1 cellular context compared by ENCODE assay signal in genomic region chr1:200802865-200803512, GRCh38.
A peak's percentile ranks its signal among the peaks of the same experiment; 100 is the strongest.
TF ChIP-seq lines count a peak whose summit lies in the region.

No MANE protein-coding gene starts in this region.

TF ChIP-seq in K562, 482 proteins besides CTCF, POLR2A, EP300 and RAD21 (continued from another document and continues in another):
- TF ChIP-seq, protein P1, sequence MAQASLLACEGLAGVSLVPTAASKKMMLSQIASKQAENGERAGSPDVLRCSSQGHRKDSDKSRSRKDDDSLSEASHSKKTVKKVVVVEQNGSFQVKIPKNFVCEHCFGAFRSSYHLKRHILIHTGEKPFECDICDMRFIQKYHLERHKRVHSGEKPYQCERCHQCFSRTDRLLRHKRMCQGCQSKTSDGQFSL (CRISPR knock-in tag; IDR thresholded peaks at IDR 0.05) = no peak
- TF ChIP-seq, protein P1 (tag; IDR thresholded peaks at IDR 0.05) = no peak
- TF ChIP-seq PTRF (tag; IDR thresholded peaks at IDR 0.05) (no peak), CC2D1A (IDR thresholded peaks at IDR 0.05) (peak; percentile 90), NONO (IDR thresholded peaks at IDR 0.05; ENCODE audit: low read depth in 2 of 2, low read length in 1 of 2) (no peak), SRSF1 (IDR thresholded peaks at IDR 0.05; ENCODE audit: low read depth, low read length) (no peak), DEAF1 (CRISPR knock-in tag; IDR thresholded peaks at IDR 0.05) (peak; percentile 97), PML (IDR thresholded peaks at IDR 0.05; ENCODE audit: low read length) (0 out of 2 replicates have a peak, but pooled peaks have one; percentile 19), ZNF76 (CRISPR knock-in tag; IDR thresholded peaks at IDR 0.05; ENCODE audit: borderline replicate concordance) (no peak), BHLHE40 (IDR thresholded peaks at IDR 0.05; ENCODE audit: low read length) (no peak), ZNF175 (CRISPR knock-in tag; IDR thresholded peaks at IDR 0.05; ENCODE audit: low read depth) (no peak), SMAD2 (IDR thresholded peaks at IDR 0.05; ENCODE audit: low read depth, low read length) (0 out of 2 replicates have a peak, but pooled peaks have one; percentile 69), CHD2 (IDR thresholded peaks at IDR 0.05; ENCODE audit: low read depth, low read length) (no peak), ZMIZ1 (IDR thresholded peaks at IDR 0.05; ENCODE audit: low read depth in 2 of 2, low read length in 2 of 2) (no peak), ZNF639 (CRISPR knock-in tag; conservative IDR thresholded peaks at IDR 0.05 in 1 of 2, IDR thresholded peaks at IDR 0.05 in 1 of 2) (no peak), TAF1 (IDR thresholded peaks at IDR 0.05; ENCODE audit: control insufficient read depth, extremely low read depth, insufficient read depth, low read length, severe bottlenecking) (no peak), KLF13 (tag; IDR thresholded peaks at IDR 0.05; ENCODE audit: borderline replicate concordance, low read depth) (no peak), ETV6 (IDR thresholded peaks at IDR 0.05; ENCODE audit: borderline replicate concordance in 1 of 2, low read depth in 2 of 2, low read length in 1 of 2) (no peak), ETV6 (CRISPR knock-in tag; IDR thresholded peaks at IDR 0.05; ENCODE audit: borderline replicate concordance) (0 out of 2 replicates have a peak, but pooled peaks have one; percentile 71), BRD9 (IDR thresholded peaks at IDR 0.05; ENCODE audit: low read depth, partially characterized antibody) (peak; percentile 53), MAFK (IDR thresholded peaks at IDR 0.05; ENCODE audit: low read length) (no peak), ATF1 (CRISPR knock-in tag; IDR thresholded peaks at IDR 0.05) (no peak), ATF1 (tag; IDR thresholded peaks at IDR 0.05) (peak; percentile 19; the same call in 1 of the 2 replicates), RHOXF2B (CRISPR knock-in tag; conservative IDR thresholded peaks at IDR 0.05) (no peak), ZNF324 (CRISPR knock-in tag; IDR thresholded peaks at IDR 0.05) (no peak), TGIF2 (CRISPR knock-in tag; IDR thresholded peaks at IDR 0.05) (no peak), RB1 (IDR thresholded peaks at IDR 0.05; ENCODE audit: low read depth) (peak; percentile 42; the same call in 1 of the 2 replicates), CTCFL (IDR thresholded peaks at IDR 0.05; ENCODE audit: borderline replicate concordance, insufficient read depth, low read depth, low read length, poor library complexity, severe bottlenecking) (peak; percentile 49), SREBF2 (CRISPR knock-in tag; IDR thresholded peaks at IDR 0.05) (no peak), CEBPZ (IDR thresholded peaks at IDR 0.05; ENCODE audit: borderline replicate concordance, low read depth, low read length) (no peak), ZNF778 (CRISPR knock-in tag; IDR thresholded peaks at IDR 0.05) (no peak), KAT8 (IDR thresholded peaks at IDR 0.05; ENCODE audit: low read depth) (no peak), JUND (IDR thresholded peaks at IDR 0.05; ENCODE audit: borderline replicate concordance, low read depth, low read length) (peak; percentile 50; the same call in 1 of the 2 replicates), JUND (tag; IDR thresholded peaks at IDR 0.05; ENCODE audit: borderline replicate concordance, low read depth, low read length) (no peak; the same call in 2 of the 3 replicates), CREB1 (IDR thresholded peaks at IDR 0.05) (no peak), CREB1 (CRISPR knock-in tag; IDR thresholded peaks at IDR 0.05) (no peak), TEAD4 (IDR thresholded peaks at IDR 0.05; ENCODE audit: low read length) (peak; percentile 80), TEAD4 (CRISPR knock-in tag; IDR thresholded peaks at IDR 0.05; ENCODE audit: borderline replicate concordance) (peak; percentile 36; the same call in 1 of the 2 replicates), ZFP30 (CRISPR knock-in tag; IDR thresholded peaks at IDR 0.05; ENCODE audit: borderline replicate concordance) (no peak), XRCC5 (IDR thresholded peaks at IDR 0.05; ENCODE audit: low read depth, low read length) (peak; percentile 72; the same call in 1 of the 2 replicates), RCOR1 (IDR thresholded peaks at IDR 0.05; ENCODE audit: borderline replicate concordance in 1 of 2, low read depth in 2 of 2, low read length in 2 of 2) (peak in 1 of 2 experiments; percentile 65; a peak in 1 of 4 replicates), CREM (IDR thresholded peaks at IDR 0.05; ENCODE audit: low read depth) (0 out of 2 replicates have a peak, but pooled peaks have one; percentile 10)
- TF ChIP-seq, protein P2, sequence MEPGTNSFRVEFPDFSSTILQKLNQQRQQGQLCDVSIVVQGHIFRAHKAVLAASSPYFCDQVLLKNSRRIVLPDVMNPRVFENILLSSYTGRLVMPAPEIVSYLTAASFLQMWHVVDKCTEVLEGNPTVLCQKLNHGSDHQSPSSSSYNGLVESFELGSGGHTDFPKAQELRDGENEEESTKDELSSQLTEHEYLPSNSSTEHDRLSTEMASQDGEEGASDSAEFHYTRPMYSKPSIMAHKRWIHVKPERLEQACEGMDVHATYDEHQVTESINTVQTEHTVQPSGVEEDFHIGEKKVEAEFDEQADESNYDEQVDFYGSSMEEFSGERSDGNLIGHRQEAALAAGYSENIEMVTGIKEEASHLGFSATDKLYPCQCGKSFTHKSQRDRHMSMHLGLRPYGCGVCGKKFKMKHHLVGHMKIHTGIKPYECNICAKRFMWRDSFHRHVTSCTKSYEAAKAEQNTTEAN (CRISPR knock-in tag; IDR thresholded peaks at IDR 0.05) = no peak
- TF ChIP-seq, protein P3, sequence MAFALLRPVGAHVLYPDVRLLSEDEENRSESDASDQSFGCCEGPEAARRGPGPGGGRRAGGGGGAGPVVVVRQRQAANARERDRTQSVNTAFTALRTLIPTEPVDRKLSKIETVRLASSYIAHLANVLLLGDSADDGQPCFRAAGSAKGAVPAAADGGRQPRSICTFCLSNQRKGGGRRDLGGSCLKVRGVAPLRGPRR (CRISPR knock-in tag; IDR thresholded peaks at IDR 0.05) = no peak
- TF ChIP-seq, protein P4, sequence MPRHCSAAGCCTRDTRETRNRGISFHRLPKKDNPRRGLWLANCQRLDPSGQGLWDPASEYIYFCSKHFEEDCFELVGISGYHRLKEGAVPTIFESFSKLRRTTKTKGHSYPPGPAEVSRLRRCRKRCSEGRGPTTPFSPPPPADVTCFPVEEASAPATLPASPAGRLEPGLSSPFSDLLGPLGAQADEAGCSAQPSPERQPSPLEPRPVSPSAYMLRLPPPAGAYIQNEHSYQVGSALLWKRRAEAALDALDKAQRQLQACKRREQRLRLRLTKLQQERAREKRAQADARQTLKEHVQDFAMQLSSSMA (CRISPR knock-in tag; IDR thresholded peaks at IDR 0.05) = no peak
- TF ChIP-seq, protein P5, sequence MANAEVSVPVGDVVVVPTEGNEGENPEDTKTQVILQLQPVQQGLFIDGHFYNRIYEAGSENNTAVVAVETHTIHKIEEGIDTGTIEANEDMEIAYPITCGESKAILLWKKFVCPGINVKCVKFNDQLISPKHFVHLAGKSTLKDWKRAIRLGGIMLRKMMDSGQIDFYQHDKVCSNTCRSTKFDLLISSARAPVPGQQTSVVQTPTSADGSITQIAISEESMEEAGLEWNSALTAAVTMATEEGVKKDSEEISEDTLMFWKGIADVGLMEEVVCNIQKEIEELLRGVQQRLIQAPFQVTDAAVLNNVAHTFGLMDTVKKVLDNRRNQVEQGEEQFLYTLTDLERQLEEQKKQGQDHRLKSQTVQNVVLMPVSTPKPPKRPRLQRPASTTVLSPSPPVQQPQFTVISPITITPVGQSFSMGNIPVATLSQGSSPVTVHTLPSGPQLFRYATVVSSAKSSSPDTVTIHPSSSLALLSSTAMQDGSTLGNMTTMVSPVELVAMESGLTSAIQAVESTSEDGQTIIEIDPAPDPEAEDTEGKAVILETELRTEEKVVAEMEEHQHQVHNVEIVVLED (CRISPR knock-in tag; IDR thresholded peaks at IDR 0.05) = no peak
- TF ChIP-seq, protein P6, sequence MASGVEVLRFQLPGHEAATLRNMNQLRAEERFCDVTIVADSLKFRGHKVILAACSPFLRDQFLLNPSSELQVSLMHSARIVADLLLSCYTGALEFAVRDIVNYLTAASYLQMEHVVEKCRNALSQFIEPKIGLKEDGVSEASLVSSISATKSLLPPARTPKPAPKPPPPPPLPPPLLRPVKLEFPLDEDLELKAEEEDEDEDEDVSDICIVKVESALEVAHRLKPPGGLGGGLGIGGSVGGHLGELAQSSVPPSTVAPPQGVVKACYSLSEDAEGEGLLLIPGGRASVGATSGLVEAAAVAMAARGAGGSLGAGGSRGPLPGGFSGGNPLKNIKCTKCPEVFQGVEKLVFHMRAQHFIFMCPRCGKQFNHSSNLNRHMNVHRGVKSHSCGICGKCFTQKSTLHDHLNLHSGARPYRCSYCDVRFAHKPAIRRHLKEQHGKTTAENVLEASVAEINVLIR (CRISPR knock-in tag; IDR thresholded peaks at IDR 0.05) = no peak
